9 cellular contexts compared by ENCODE assay signal in the genomic region with DNA sequence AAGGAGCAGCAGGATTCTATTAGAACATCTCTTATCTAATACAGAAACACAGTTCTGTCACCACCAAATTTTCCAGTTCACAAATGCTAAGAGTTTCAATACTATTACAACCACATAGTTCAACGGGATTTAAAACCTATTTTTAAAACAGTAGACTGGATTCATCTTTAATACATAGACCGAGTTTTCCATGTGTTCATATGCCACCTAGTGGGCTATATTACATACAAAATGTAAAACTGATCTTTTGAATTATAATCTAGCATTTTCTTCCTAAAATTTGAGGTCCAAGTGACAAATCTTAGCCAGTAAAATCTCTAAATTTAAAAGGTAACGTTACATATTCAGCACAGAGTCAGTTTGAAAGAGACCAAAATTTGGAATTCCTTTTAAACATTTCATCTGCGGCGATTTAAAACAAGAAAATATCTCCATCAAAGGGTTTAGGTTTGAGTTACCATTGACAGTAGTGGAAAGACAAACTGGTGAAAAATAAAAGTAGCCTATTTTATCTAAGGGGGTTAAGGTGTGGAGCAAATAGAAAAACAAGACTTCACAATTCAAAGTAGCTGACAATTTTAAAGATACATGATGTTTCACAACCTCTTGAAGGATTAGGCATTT.
A peak's percentile ranks its signal among the peaks of the same experiment; 100 is the strongest.
DNase-seq lines count a peak whose midpoint lies in the region; ATAC-seq and TF ChIP-seq lines count a peak whose summit lies in the region.
"Had no signal": no experiment of that assay in that cellular context is flagged by ENCODE, and none has a peak within 500 bp of the region (broad histone marks: within the 10 kb centered on the region; RNA-seq: fewer than 3 reads in every experiment).

No MANE protein-coding gene starts in this region.

- no peak overlapping the region for H3K9ac ChIP-seq in DND-41 (ENCODE audit: low read depth, low read length)

- DNase-seq in DND-41 (no peak), NB4 (ENCODE audit: low read depth) (peak; percentile 3), chondrocyte (ENCODE audit: low spot score) (no peak), nephron progenitor cell (no peak), immature natural killer cell (no peak)
- no peak for DNase-seq in stimulated activated naive B cell treated with anti-CD40 and anti-IgM and Interleukin-4, amounts not matched to agents 10 μg/mL and 1 μg/mL and 100 μg/mL, for 72 hours

- H3K4me1 Mint-ChIP-seq in chondrocyte (ENCODE audit: low read depth): peaks cover 6% of the 10 kb centered on the region
- peaks cover 9% of the 10 kb centered on the region for H3K4me1 Mint-ChIP-seq in nephron progenitor cell
- H3K4me1 Mint-ChIP-seq in immature natural killer cell: no peaks in the 10 kb centered on the region
- H3K4me1 Mint-ChIP-seq in stimulated activated naive B cell treated with anti-CD40 and anti-IgM and Interleukin-4, amounts not matched to agents 10 μg/mL and 1 μg/mL and 100 μg/mL, for 72 hours: no peaks in the 10 kb centered on the region

- H3K36me3 ChIP-seq in DND-41 (ENCODE audit: insufficient read depth, low read length): no peaks in the 10 kb centered on the region

- no peaks in the 10 kb centered on the region for H3K79me2 ChIP-seq in DND-41 (ENCODE audit: insufficient read depth, low read length)

- no peak overlapping the region for H3K4me2 ChIP-seq in DND-41 (ENCODE audit: insufficient read depth, low read length)

- H3K9me3 ChIP-seq in DND-41 (ENCODE audit: insufficient read depth, low read length, severe bottlenecking): no peaks in the 10 kb centered on the region

- no peak overlapping the region for H3K27ac ChIP-seq in DND-41 (ENCODE audit: low read length)
- H3K27ac ChIP-seq: epithelial cell of prostate had no signal

- TF ChIP-seq CTCF in DND-41 (IDR thresholded peaks at IDR 0.05; ENCODE audit: borderline replicate concordance, extremely low read depth, low read length, poor library complexity, severe bottlenecking): peak; percentile 40
- TF ChIP-seq CTCF in NB4 (IDR thresholded peaks at IDR 0.05; ENCODE audit: low read depth, low read length): no peak
- peak; percentile 88 for TF ChIP-seq CTCF in chondrocyte (IDR thresholded peaks at IDR 0.05)
- peak; percentile 33 for TF ChIP-seq CTCF in nephron progenitor cell (IDR thresholded peaks at IDR 0.05)

- H3K27ac Mint-ChIP-seq in chondrocyte (ENCODE audit: unreplicated experiment) (no peak overlapping the region), nephron progenitor cell (no peak overlapping the region), immature natural killer cell (no peak overlapping the region)
- H3K27ac Mint-ChIP-seq in stimulated activated naive B cell treated with anti-CD40 and anti-IgM and Interleukin-4, amounts not matched to agents 10 μg/mL and 1 μg/mL and 100 μg/mL, for 72 hours: no peak overlapping the region

- no peak overlapping the region for H2AFZ ChIP-seq in DND-41 (ENCODE audit: low read depth, low read length)

- H3K4me3 ChIP-seq in DND-41 (ENCODE audit: low read depth in 1 of 2, low read length in 2 of 2): no peak overlapping the region
- H3K4me3 ChIP-seq in NB4 (ENCODE audit: low read depth, low read length): no peak overlapping the region

- no peaks in the 10 kb centered on the region for H4K20me1 ChIP-seq in DND-41 (ENCODE audit: insufficient read depth, low read length)

- H3K36me3 Mint-ChIP-seq in chondrocyte (ENCODE audit: low read depth): no peaks in the 10 kb centered on the region
- H3K36me3 Mint-ChIP-seq in nephron progenitor cell (ENCODE audit: low read depth): no peaks in the 10 kb centered on the region
- no peaks in the 10 kb centered on the region for H3K36me3 Mint-ChIP-seq in immature natural killer cell
- H3K36me3 Mint-ChIP-seq in stimulated activated naive B cell treated with anti-CD40 and anti-IgM and Interleukin-4, amounts not matched to agents 10 μg/mL and 1 μg/mL and 100 μg/mL, for 72 hours: no peaks in the 10 kb centered on the region

- ATAC-seq in DND-41 (ENCODE audit: insufficient read depth, low read depth): no peak
- ATAC-seq in GM21737 (IDR thresholded peaks at IDR 0.05; ENCODE audit: unreplicated experiment): no peak
- ATAC-seq in stimulated activated naive B cell treated with anti-CD40 and anti-IgM and Interleukin-4, amounts not matched to agents 10 μg/mL and 1 μg/mL and 100 μg/mL, for 72 hours (replicated peaks): no peak
- no peak for ATAC-seq in GM21576 (IDR thresholded peaks at IDR 0.05; ENCODE audit: unreplicated experiment)

- no peaks in the 10 kb centered on the region for H3K27me3 ChIP-seq in DND-41 (ENCODE audit: insufficient read depth, low read length, poor library complexity)

- H3K9me3 Mint-ChIP-seq in chondrocyte (ENCODE audit: low read depth) (peaks cover 3% of the 10 kb centered on the region), nephron progenitor cell (no peaks in the 10 kb centered on the region), immature natural killer cell (no peaks in the 10 kb centered on the region)
- H3K9me3 Mint-ChIP-seq in stimulated activated naive B cell treated with anti-CD40 and anti-IgM and Interleukin-4, amounts not matched to agents 10 μg/mL and 1 μg/mL and 100 μg/mL, for 72 hours: no peaks in the 10 kb centered on the region

- H3K27me3 Mint-ChIP-seq in chondrocyte (ENCODE audit: low read depth) (peaks cover 27% of the 10 kb centered on the region), nephron progenitor cell (ENCODE audit: low read depth, poor library complexity) (peaks cover 8% of the 10 kb centered on the region), immature natural killer cell (ENCODE audit: low read depth in 3 of 3) (peaks cover 0 to 3% (median 0%) of the 10 kb centered on the region in 3 donors)
- H3K27me3 Mint-ChIP-seq in stimulated activated naive B cell treated with anti-CD40 and anti-IgM and Interleukin-4, amounts not matched to agents 10 μg/mL and 1 μg/mL and 100 μg/mL, for 72 hours: peaks cover 0 to 4% of the 10 kb centered on the region in 2 donors

- no peak overlapping the region for H3K4me3 Mint-ChIP-seq in chondrocyte (ENCODE audit: unreplicated experiment)
- H3K4me3 Mint-ChIP-seq in nephron progenitor cell: no peak overlapping the region
- H3K4me3 Mint-ChIP-seq in immature natural killer cell: no peak overlapping the region
- no peak overlapping the region for H3K4me3 Mint-ChIP-seq in stimulated activated naive B cell treated with anti-CD40 and anti-IgM and Interleukin-4, amounts not matched to agents 10 μg/mL and 1 μg/mL and 100 μg/mL, for 72 hours

- no peaks in the 10 kb centered on the region for H3K4me1 ChIP-seq in DND-41 (ENCODE audit: insufficient read depth, low read length)

- TF ChIP-seq POLR2A in NB4 (IDR thresholded peaks at IDR 0.05; ENCODE audit: extremely low read depth, insufficient read length): no peak
